3 cellular contexts compared by ENCODE assay signal in the genomic region with DNA sequence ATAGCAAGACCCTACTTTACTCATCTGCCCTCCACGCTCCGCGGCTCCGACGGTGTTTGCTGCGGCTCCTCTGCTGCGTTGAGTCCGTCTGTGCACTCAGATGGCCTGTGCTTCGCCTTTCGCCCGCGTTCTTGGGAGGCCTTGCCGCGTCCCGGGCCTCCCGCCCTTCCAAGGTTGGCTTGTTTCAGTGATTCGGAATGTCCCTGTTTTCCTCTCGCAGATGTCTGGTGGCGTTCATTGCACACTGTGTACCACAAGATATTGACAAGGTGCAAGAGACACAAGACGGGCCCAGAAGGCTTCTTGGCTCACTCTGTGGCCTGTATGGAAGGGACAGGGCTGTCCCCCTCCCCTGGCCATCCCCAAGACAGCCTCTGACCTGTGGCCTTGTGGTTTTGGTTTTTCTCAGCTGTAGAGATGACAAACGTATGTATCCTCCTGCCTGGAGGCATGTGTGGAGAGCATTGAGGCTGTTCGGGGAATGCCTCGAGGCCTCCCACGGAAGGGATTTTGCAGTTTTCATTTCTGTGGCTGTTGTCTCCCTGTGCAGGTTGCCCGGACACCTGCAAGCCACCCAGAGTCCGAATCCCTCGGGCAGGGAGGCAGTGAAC.
TF ChIP-seq lines count a peak whose summit lies in the region.

No MANE protein-coding gene starts in this region.

TF ChIP-seq in GM23338, 12 proteins besides CTCF, POLR2A, EP300 and RAD21 (continued from another document):
- TF ChIP-seq POLR2AphosphoS5 (IDR thresholded peaks at IDR 0.05; ENCODE audit: low read depth), result no peak
- TF ChIP-seq, protein P1, sequence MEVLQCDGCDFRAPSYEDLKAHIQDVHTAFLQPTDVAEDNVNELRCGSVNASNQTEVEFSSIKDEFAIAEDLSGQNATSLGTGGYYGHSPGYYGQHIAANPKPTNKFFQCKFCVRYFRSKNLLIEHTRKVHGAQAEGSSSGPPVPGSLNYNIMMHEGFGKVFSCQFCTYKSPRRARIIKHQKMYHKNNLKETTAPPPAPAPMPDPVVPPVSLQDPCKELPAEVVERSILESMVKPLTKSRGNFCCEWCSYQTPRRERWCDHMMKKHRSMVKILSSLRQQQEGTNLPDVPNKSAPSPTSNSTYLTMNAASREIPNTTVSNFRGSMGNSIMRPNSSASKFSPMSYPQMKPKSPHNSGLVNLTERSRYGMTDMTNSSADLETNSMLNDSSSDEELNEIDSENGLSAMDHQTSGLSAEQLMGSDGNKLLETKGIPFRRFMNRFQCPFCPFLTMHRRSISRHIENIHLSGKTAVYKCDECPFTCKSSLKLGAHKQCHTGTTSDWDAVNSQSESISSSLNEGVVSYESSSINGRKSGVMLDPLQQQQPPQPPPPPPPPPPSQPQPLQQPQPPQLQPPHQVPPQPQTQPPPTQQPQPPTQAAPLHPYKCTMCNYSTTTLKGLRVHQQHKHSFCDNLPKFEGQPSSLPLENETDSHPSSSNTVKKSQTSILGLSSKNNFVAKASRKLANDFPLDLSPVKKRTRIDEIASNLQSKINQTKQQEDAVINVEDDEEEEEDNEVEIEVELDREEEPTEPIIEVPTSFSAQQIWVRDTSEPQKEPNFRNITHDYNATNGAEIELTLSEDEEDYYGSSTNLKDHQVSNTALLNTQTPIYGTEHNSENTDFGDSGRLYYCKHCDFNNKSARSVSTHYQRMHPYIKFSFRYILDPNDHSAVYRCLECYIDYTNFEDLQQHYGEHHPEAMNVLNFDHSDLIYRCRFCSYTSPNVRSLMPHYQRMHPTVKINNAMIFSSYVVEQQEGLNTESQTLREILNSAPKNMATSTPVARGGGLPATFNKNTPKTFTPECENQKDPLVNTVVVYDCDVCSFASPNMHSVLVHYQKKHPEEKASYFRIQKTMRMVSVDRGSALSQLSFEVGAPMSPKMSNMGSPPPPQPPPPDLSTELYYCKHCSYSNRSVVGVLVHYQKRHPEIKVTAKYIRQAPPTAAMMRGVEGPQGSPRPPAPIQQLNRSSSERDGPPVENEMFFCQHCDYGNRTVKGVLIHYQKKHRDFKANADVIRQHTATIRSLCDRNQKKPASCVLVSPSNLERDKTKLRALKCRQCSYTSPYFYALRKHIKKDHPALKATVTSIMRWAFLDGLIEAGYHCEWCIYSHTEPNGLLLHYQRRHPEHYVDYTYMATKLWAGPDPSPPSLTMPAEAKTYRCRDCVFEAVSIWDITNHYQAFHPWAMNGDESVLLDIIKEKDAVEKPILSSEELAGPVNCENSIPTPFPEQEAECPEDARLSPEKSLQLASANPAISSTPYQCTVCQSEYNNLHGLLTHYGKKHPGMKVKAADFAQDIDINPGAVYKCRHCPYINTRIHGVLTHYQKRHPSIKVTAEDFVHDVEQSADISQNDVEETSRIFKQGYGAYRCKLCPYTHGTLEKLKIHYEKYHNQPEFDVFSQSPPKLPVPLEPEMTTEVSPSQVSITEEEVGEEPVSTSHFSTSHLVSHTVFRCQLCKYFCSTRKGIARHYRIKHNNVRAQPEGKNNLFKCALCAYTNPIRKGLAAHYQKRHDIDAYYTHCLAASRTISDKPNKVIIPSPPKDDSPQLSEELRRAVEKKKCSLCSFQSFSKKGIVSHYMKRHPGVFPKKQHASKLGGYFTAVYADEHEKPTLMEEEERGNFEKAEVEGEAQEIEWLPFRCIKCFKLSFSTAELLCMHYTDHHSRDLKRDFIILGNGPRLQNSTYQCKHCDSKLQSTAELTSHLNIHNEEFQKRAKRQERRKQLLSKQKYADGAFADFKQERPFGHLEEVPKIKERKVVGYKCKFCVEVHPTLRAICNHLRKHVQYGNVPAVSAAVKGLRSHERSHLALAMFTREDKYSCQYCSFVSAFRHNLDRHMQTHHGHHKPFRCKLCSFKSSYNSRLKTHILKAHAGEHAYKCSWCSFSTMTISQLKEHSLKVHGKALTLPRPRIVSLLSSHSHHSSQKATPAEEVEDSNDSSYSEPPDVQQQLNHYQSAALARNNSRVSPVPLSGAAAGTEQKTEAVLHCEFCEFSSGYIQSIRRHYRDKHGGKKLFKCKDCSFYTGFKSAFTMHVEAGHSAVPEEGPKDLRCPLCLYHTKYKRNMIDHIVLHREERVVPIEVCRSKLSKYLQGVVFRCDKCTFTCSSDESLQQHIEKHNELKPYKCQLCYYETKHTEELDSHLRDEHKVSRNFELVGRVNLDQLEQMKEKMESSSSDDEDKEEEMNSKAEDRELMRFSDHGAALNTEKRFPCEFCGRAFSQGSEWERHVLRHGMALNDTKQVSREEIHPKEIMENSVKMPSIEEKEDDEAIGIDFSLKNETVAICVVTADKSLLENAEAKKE (CRISPR knock-in tag; IDR thresholded peaks at IDR 0.05), result no peak

TF ChIP-seq in WTC11, 78 proteins besides CTCF, POLR2A, EP300 and RAD21 (continued from another document):
- TF ChIP-seq TCF7 (CRISPR knock-in tag; IDR thresholded peaks at IDR 0.05; ENCODE audit: low read depth), result no peak
- TF ChIP-seq ZNF232 (CRISPR knock-in tag; IDR thresholded peaks at IDR 0.05), result no peak
- no peak for TF ChIP-seq MYBL2 (CRISPR knock-in tag; IDR thresholded peaks at IDR 0.05)
- no peak for TF ChIP-seq RELA (CRISPR knock-in tag; IDR thresholded peaks at IDR 0.05; ENCODE audit: borderline replicate concordance)
- TF ChIP-seq ATF6 (CRISPR knock-in tag; IDR thresholded peaks at IDR 0.05), result no peak
- TF ChIP-seq, protein P2, sequence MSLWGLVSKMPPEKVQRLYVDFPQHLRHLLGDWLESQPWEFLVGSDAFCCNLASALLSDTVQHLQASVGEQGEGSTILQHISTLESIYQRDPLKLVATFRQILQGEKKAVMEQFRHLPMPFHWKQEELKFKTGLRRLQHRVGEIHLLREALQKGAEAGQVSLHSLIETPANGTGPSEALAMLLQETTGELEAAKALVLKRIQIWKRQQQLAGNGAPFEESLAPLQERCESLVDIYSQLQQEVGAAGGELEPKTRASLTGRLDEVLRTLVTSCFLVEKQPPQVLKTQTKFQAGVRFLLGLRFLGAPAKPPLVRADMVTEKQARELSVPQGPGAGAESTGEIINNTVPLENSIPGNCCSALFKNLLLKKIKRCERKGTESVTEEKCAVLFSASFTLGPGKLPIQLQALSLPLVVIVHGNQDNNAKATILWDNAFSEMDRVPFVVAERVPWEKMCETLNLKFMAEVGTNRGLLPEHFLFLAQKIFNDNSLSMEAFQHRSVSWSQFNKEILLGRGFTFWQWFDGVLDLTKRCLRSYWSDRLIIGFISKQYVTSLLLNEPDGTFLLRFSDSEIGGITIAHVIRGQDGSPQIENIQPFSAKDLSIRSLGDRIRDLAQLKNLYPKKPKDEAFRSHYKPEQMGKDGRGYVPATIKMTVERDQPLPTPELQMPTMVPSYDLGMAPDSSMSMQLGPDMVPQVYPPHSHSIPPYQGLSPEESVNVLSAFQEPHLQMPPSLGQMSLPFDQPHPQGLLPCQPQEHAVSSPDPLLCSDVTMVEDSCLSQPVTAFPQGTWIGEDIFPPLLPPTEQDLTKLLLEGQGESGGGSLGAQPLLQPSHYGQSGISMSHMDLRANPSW (CRISPR knock-in tag; conservative IDR thresholded peaks at IDR 0.05; ENCODE audit: low read depth), result no peak
- no peak for TF ChIP-seq CBFB (CRISPR knock-in tag; IDR thresholded peaks at IDR 0.05; ENCODE audit: low read depth)
- no peak for TF ChIP-seq MAX (CRISPR knock-in tag; IDR thresholded peaks at IDR 0.05)
- TF ChIP-seq TEAD1 (CRISPR knock-in tag; IDR thresholded peaks at IDR 0.05), result no peak
- TF ChIP-seq, protein P3, sequence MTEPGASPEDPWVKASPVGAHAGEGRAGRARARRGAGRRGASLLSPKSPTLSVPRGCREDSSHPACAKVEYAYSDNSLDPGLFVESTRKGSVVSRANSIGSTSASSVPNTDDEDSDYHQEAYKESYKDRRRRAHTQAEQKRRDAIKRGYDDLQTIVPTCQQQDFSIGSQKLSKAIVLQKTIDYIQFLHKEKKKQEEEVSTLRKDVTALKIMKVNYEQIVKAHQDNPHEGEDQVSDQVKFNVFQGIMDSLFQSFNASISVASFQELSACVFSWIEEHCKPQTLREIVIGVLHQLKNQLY (CRISPR knock-in tag; IDR thresholded peaks at IDR 0.05), result no peak
- TF ChIP-seq FOXP1 (CRISPR knock-in tag; IDR thresholded peaks at IDR 0.05; ENCODE audit: borderline replicate concordance), result no peak

TF ChIP-seq in SK-N-SH treated with all-trans-retinoic acid at 6 μM for 48 hours, 23 proteins besides CTCF, POLR2A, EP300 and RAD21 (continued from another document):
- TF ChIP-seq ZNF565 (CRISPR knock-in tag; conservative IDR thresholded peaks at IDR 0.05; ENCODE audit: low read depth) (no peak), TOX (CRISPR knock-in tag; IDR thresholded peaks at IDR 0.05; ENCODE audit: borderline replicate concordance) (no peak), TCF4 (CRISPR knock-in tag; IDR thresholded peaks at IDR 0.05; ENCODE audit: borderline replicate concordance) (no peak), SNAI2 (CRISPR knock-in tag; IDR thresholded peaks at IDR 0.05) (no peak), ZC3H10 (CRISPR knock-in tag; IDR thresholded peaks at IDR 0.05) (no peak), ISL1 (CRISPR knock-in tag; IDR thresholded peaks at IDR 0.05) (no peak), PPARA (CRISPR knock-in tag; IDR thresholded peaks at IDR 0.05; ENCODE audit: borderline replicate concordance) (no peak), ZFP30 (CRISPR knock-in tag; IDR thresholded peaks at IDR 0.05) (no peak)
